ENCODE assay signal across 1 cellular context in the genomic region with DNA sequence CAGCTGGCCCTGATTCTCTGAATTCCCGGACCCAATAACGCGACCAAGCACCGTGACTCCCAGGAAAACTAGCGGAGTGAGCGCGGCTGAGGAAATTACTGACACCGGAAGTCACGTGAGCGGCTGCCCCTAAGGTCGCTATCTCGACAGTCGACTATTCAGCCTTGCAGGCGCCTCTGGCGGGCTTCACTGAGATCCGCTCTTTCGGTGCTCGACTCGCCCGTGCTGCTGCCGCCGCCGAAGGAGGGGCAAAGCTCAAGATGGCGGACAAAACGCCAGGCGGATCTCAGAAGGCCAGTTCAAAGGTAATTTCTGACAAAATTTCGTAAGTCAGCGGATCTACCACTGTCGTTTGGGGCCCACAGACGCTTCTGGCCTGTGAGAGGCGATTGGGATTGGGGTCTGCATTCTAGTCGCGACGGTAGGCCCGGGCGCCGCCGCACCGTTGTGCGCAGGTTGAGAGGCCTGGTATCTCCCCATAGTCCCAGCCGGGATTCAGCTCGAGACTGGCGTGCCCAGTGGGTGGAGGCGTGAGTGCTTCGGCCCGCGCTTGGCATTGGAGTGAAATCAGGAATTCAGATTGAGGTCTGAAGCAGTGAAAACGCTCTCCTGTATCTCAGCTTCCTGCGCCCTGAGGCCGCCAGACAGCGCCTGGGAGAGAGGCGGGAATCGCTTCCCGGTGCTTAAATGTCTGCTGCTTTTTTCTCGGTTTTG.
TF ChIP-seq lines count a peak whose summit lies in the region.

A gene (plus strand): TSS at position 202 of the 714 bp plus-strand sequence. CDS start 59 bp downstream, at position 261.

TF ChIP-seq in K562, 482 proteins besides CTCF, POLR2A, EP300 and RAD21 (continued from another document and continues in another):
- TF ChIP-seq, protein P1, sequence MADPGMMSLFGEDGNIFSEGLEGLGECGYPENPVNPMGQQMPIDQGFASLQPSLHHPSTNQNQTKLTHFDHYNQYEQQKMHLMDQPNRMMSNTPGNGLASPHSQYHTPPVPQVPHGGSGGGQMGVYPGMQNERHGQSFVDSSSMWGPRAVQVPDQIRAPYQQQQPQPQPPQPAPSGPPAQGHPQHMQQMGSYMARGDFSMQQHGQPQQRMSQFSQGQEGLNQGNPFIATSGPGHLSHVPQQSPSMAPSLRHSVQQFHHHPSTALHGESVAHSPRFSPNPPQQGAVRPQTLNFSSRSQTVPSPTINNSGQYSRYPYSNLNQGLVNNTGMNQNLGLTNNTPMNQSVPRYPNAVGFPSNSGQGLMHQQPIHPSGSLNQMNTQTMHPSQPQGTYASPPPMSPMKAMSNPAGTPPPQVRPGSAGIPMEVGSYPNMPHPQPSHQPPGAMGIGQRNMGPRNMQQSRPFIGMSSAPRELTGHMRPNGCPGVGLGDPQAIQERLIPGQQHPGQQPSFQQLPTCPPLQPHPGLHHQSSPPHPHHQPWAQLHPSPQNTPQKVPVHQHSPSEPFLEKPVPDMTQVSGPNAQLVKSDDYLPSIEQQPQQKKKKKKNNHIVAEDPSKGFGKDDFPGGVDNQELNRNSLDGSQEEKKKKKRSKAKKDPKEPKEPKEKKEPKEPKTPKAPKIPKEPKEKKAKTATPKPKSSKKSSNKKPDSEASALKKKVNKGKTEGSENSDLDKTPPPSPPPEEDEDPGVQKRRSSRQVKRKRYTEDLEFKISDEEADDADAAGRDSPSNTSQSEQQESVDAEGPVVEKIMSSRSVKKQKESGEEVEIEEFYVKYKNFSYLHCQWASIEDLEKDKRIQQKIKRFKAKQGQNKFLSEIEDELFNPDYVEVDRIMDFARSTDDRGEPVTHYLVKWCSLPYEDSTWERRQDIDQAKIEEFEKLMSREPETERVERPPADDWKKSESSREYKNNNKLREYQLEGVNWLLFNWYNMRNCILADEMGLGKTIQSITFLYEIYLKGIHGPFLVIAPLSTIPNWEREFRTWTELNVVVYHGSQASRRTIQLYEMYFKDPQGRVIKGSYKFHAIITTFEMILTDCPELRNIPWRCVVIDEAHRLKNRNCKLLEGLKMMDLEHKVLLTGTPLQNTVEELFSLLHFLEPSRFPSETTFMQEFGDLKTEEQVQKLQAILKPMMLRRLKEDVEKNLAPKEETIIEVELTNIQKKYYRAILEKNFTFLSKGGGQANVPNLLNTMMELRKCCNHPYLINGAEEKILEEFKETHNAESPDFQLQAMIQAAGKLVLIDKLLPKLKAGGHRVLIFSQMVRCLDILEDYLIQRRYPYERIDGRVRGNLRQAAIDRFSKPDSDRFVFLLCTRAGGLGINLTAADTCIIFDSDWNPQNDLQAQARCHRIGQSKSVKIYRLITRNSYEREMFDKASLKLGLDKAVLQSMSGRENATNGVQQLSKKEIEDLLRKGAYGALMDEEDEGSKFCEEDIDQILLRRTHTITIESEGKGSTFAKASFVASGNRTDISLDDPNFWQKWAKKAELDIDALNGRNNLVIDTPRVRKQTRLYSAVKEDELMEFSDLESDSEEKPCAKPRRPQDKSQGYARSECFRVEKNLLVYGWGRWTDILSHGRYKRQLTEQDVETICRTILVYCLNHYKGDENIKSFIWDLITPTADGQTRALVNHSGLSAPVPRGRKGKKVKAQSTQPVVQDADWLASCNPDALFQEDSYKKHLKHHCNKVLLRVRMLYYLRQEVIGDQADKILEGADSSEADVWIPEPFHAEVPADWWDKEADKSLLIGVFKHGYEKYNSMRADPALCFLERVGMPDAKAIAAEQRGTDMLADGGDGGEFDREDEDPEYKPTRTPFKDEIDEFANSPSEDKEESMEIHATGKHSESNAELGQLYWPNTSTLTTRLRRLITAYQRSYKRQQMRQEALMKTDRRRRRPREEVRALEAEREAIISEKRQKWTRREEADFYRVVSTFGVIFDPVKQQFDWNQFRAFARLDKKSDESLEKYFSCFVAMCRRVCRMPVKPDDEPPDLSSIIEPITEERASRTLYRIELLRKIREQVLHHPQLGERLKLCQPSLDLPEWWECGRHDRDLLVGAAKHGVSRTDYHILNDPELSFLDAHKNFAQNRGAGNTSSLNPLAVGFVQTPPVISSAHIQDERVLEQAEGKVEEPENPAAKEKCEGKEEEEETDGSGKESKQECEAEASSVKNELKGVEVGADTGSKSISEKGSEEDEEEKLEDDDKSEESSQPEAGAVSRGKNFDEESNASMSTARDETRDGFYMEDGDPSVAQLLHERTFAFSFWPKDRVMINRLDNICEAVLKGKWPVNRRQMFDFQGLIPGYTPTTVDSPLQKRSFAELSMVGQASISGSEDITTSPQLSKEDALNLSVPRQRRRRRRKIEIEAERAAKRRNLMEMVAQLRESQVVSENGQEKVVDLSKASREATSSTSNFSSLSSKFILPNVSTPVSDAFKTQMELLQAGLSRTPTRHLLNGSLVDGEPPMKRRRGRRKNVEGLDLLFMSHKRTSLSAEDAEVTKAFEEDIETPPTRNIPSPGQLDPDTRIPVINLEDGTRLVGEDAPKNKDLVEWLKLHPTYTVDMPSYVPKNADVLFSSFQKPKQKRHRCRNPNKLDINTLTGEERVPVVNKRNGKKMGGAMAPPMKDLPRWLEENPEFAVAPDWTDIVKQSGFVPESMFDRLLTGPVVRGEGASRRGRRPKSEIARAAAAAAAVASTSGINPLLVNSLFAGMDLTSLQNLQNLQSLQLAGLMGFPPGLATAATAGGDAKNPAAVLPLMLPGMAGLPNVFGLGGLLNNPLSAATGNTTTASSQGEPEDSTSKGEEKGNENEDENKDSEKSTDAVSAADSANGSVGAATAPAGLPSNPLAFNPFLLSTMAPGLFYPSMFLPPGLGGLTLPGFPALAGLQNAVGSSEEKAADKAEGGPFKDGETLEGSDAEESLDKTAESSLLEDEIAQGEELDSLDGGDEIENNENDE (IDR thresholded peaks at IDR 0.05; ENCODE audit: low read depth, low read length), result no peak
- no peak for TF ChIP-seq ZNF444 (CRISPR knock-in tag; IDR thresholded peaks at IDR 0.05)
- TF ChIP-seq BRCA1 (IDR thresholded peaks at IDR 0.05), result no peak
- TF ChIP-seq BRCA1 (CRISPR knock-in tag; IDR thresholded peaks at IDR 0.05), result no peak
- TF ChIP-seq NFIC (IDR thresholded peaks at IDR 0.05), result peak; percentile 20; the same call in 1 of the 2 replicates
- TF ChIP-seq FOS (IDR thresholded peaks at IDR 0.05; ENCODE audit: extremely low read depth, insufficient read length), result no peak
- TF ChIP-seq NCOA6 (IDR thresholded peaks at IDR 0.05), result no peak
- TF ChIP-seq, protein P2, sequence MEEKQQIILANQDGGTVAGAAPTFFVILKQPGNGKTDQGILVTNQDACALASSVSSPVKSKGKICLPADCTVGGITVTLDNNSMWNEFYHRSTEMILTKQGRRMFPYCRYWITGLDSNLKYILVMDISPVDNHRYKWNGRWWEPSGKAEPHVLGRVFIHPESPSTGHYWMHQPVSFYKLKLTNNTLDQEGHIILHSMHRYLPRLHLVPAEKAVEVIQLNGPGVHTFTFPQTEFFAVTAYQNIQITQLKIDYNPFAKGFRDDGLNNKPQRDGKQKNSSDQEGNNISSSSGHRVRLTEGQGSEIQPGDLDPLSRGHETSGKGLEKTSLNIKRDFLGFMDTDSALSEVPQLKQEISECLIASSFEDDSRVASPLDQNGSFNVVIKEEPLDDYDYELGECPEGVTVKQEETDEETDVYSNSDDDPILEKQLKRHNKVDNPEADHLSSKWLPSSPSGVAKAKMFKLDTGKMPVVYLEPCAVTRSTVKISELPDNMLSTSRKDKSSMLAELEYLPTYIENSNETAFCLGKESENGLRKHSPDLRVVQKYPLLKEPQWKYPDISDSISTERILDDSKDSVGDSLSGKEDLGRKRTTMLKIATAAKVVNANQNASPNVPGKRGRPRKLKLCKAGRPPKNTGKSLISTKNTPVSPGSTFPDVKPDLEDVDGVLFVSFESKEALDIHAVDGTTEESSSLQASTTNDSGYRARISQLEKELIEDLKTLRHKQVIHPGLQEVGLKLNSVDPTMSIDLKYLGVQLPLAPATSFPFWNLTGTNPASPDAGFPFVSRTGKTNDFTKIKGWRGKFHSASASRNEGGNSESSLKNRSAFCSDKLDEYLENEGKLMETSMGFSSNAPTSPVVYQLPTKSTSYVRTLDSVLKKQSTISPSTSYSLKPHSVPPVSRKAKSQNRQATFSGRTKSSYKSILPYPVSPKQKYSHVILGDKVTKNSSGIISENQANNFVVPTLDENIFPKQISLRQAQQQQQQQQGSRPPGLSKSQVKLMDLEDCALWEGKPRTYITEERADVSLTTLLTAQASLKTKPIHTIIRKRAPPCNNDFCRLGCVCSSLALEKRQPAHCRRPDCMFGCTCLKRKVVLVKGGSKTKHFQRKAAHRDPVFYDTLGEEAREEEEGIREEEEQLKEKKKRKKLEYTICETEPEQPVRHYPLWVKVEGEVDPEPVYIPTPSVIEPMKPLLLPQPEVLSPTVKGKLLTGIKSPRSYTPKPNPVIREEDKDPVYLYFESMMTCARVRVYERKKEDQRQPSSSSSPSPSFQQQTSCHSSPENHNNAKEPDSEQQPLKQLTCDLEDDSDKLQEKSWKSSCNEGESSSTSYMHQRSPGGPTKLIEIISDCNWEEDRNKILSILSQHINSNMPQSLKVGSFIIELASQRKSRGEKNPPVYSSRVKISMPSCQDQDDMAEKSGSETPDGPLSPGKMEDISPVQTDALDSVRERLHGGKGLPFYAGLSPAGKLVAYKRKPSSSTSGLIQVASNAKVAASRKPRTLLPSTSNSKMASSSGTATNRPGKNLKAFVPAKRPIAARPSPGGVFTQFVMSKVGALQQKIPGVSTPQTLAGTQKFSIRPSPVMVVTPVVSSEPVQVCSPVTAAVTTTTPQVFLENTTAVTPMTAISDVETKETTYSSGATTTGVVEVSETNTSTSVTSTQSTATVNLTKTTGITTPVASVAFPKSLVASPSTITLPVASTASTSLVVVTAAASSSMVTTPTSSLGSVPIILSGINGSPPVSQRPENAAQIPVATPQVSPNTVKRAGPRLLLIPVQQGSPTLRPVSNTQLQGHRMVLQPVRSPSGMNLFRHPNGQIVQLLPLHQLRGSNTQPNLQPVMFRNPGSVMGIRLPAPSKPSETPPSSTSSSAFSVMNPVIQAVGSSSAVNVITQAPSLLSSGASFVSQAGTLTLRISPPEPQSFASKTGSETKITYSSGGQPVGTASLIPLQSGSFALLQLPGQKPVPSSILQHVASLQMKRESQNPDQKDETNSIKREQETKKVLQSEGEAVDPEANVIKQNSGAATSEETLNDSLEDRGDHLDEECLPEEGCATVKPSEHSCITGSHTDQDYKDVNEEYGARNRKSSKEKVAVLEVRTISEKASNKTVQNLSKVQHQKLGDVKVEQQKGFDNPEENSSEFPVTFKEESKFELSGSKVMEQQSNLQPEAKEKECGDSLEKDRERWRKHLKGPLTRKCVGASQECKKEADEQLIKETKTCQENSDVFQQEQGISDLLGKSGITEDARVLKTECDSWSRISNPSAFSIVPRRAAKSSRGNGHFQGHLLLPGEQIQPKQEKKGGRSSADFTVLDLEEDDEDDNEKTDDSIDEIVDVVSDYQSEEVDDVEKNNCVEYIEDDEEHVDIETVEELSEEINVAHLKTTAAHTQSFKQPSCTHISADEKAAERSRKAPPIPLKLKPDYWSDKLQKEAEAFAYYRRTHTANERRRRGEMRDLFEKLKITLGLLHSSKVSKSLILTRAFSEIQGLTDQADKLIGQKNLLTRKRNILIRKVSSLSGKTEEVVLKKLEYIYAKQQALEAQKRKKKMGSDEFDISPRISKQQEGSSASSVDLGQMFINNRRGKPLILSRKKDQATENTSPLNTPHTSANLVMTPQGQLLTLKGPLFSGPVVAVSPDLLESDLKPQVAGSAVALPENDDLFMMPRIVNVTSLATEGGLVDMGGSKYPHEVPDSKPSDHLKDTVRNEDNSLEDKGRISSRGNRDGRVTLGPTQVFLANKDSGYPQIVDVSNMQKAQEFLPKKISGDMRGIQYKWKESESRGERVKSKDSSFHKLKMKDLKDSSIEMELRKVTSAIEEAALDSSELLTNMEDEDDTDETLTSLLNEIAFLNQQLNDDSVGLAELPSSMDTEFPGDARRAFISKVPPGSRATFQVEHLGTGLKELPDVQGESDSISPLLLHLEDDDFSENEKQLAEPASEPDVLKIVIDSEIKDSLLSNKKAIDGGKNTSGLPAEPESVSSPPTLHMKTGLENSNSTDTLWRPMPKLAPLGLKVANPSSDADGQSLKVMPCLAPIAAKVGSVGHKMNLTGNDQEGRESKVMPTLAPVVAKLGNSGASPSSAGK (IDR thresholded peaks at IDR 0.05), result no peak
- no peak for TF ChIP-seq NR4A1 (CRISPR knock-in tag; IDR thresholded peaks at IDR 0.05)
- no peak for TF ChIP-seq NR4A1 (tag; IDR thresholded peaks at IDR 0.05)
- peak; percentile 70; the same call in 1 of the 2 replicates for TF ChIP-seq PML (IDR thresholded peaks at IDR 0.05; ENCODE audit: low read length)
- TF ChIP-seq FUS (optimal IDR thresholded peaks at IDR 0.05; ENCODE audit: low read depth, low read length), result no peak
- TF ChIP-seq TRIM24 (IDR thresholded peaks at IDR 0.05), result peak in 1 of 2 experiments; percentile 64; a peak in 1 of 4 replicates
- TF ChIP-seq POLR2AphosphoS5 (IDR thresholded peaks at IDR 0.05; ENCODE audit: control insufficient read depth, insufficient read depth, low read depth, low read length), result peak; percentile 93
- TF ChIP-seq FOXJ3 (CRISPR knock-in tag; IDR thresholded peaks at IDR 0.05), result no peak
- no peak for TF ChIP-seq ZNF217 (CRISPR knock-in tag; IDR thresholded peaks at IDR 0.05)
- peak; percentile 91 for TF ChIP-seq CHD2 (IDR thresholded peaks at IDR 0.05; ENCODE audit: low read depth, low read length)
- peak; percentile 30 for TF ChIP-seq HDAC3 (IDR thresholded peaks at IDR 0.05; ENCODE audit: borderline replicate concordance, partially characterized antibody)
- TF ChIP-seq, protein P3, sequence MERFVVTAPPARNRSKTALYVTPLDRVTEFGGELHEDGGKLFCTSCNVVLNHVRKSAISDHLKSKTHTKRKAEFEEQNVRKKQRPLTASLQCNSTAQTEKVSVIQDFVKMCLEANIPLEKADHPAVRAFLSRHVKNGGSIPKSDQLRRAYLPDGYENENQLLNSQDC (CRISPR knock-in tag; IDR thresholded peaks at IDR 0.05), result peak; percentile 92
- TF ChIP-seq ZNF384 (IDR thresholded peaks at IDR 0.05; ENCODE audit: low read depth, low read length), result no peak
- TF ChIP-seq, protein P4, sequence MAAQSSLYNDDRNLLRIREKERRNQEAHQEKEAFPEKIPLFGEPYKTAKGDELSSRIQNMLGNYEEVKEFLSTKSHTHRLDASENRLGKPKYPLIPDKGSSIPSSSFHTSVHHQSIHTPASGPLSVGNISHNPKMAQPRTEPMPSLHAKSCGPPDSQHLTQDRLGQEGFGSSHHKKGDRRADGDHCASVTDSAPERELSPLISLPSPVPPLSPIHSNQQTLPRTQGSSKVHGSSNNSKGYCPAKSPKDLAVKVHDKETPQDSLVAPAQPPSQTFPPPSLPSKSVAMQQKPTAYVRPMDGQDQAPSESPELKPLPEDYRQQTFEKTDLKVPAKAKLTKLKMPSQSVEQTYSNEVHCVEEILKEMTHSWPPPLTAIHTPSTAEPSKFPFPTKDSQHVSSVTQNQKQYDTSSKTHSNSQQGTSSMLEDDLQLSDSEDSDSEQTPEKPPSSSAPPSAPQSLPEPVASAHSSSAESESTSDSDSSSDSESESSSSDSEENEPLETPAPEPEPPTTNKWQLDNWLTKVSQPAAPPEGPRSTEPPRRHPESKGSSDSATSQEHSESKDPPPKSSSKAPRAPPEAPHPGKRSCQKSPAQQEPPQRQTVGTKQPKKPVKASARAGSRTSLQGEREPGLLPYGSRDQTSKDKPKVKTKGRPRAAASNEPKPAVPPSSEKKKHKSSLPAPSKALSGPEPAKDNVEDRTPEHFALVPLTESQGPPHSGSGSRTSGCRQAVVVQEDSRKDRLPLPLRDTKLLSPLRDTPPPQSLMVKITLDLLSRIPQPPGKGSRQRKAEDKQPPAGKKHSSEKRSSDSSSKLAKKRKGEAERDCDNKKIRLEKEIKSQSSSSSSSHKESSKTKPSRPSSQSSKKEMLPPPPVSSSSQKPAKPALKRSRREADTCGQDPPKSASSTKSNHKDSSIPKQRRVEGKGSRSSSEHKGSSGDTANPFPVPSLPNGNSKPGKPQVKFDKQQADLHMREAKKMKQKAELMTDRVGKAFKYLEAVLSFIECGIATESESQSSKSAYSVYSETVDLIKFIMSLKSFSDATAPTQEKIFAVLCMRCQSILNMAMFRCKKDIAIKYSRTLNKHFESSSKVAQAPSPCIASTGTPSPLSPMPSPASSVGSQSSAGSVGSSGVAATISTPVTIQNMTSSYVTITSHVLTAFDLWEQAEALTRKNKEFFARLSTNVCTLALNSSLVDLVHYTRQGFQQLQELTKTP (IDR thresholded peaks at IDR 0.05; ENCODE audit: low read depth in 1 of 2, partially characterized antibody in 2 of 2), result peak in 1 of 2 experiments; percentile 57
- TF ChIP-seq HNRNPLL (IDR thresholded peaks at IDR 0.05; ENCODE audit: low read depth, low read length, poor library complexity, severe bottlenecking), result peak; percentile 67
- TF ChIP-seq PHF8 (IDR thresholded peaks at IDR 0.05; ENCODE audit: borderline replicate concordance, low read length), result peak; percentile 99
